ENCODE assay signal across 26 cellular contexts in genomic region chr10:1274098-1274745, GRCh38.
DNase-seq lines count a peak whose midpoint lies in the region; FAIRE-seq and TF ChIP-seq lines count a peak whose summit lies in the region.
"Had no signal": no experiment of that assay in that cellular context is flagged by ENCODE, and none has a peak within 500 bp of the region (broad histone marks: within the 10 kb centered on the region; RNA-seq: fewer than 3 reads in every experiment).

No MANE protein-coding gene starts in this region.

- WGBS in endodermal cell (ENCODE audit: insufficient coverage in 1 of 2, insufficient read length in 1 of 2), 2 experiments = 93 to 97% methylated on average over 7 to 15 of the region's 15 CpGs

- H3K27ac Mint-ChIP-seq in endodermal cell = no peak overlapping the region
- H3K27ac Mint-ChIP-seq in nephron progenitor cell = peak overlapping the region; percentile 90
- H3K27ac Mint-ChIP-seq in immature natural killer cell = no peak overlapping the region
- H3K27ac Mint-ChIP-seq: activated naive CD4-positive, alpha-beta T cell treated with anti-CD3 and anti-CD28 coated beads, Interleukin-2, amount 50 U/mL, for 24 hours; activated T-helper 2 cell treated with anti-CD3 and anti-CD28 coated beads, Interferon-gamma antibody, Interleukin-2, Interleukin-4, amounts not matched to agents 10 μg/mL and 5 μg/mL and 100 μg/mL, durations not matched to agents 14 hours and 24 hours and 36 hours had no signal

- no peak overlapping the region for H3K4me3 ChIP-seq in endodermal cell (ENCODE audit: low read length)
- H3K4me3 ChIP-seq: gastroesophageal sphincter, mucosa of descending colon, tibial nerve had no signal

- no peak overlapping the region for H3K27ac ChIP-seq in endodermal cell (ENCODE audit: low read depth, low read length)
- H3K27ac ChIP-seq: gastroesophageal sphincter, tibial nerve had no signal

- H3K36me3 ChIP-seq in endodermal cell (ENCODE audit: control insufficient read depth, insufficient read depth, low read length) = no peaks in the 10 kb centered on the region
- H3K36me3 ChIP-seq: gastroesophageal sphincter, tibial nerve had no signal

- H3K27me3 Mint-ChIP-seq in endodermal cell (ENCODE audit: insufficient read depth) = no peaks in the 10 kb centered on the region
- H3K27me3 Mint-ChIP-seq in nephron progenitor cell (ENCODE audit: low read depth, poor library complexity) = peaks cover 4% of the 10 kb centered on the region
- H3K27me3 Mint-ChIP-seq in immature natural killer cell (ENCODE audit: low read depth in 3 of 3) = peaks cover 0 to 4% (median 3%) of the 10 kb centered on the region in 3 donors
- H3K27me3 Mint-ChIP-seq: activated naive CD4-positive, alpha-beta T cell treated with anti-CD3 and anti-CD28 coated beads, Interleukin-2, amount 50 U/mL, for 24 hours had no signal

- H3K9me3 Mint-ChIP-seq in endodermal cell (peaks cover 5% of the 10 kb centered on the region), nephron progenitor cell (peaks cover 4% of the 10 kb centered on the region), immature natural killer cell (no peaks in the 10 kb centered on the region)
- H3K9me3 Mint-ChIP-seq: activated naive CD4-positive, alpha-beta T cell treated with anti-CD3 and anti-CD28 coated beads, Interleukin-2, amount 50 U/mL, for 24 hours; activated T-helper 2 cell treated with anti-CD3 and anti-CD28 coated beads, Interferon-gamma antibody, Interleukin-2, Interleukin-4, amounts not matched to agents 10 μg/mL and 5 μg/mL and 100 μg/mL, durations not matched to agents 14 hours and 24 hours and 36 hours had no signal

- H3K4me1 Mint-ChIP-seq in endodermal cell (no peaks in the 10 kb centered on the region), nephron progenitor cell (peaks cover 52% of the 10 kb centered on the region), immature natural killer cell (no peaks in the 10 kb centered on the region)
- H3K4me1 Mint-ChIP-seq: activated naive CD4-positive, alpha-beta T cell treated with anti-CD3 and anti-CD28 coated beads, Interleukin-2, amount 50 U/mL, for 24 hours had no signal

- DNase-seq in RCC 7860 (ENCODE audit: low spot score) (peak; percentile 6), endodermal cell (peak; percentile 43), nephron progenitor cell (peak; percentile 27), superior temporal gyrus (ENCODE audit: extremely low spot score) (peak; percentile 30), NCI-H1930 (lab: John Stamatoyannopoulos, UW) (no peak), immature natural killer cell (no peak), NCI-H1417 treated with DMSO at 0.1 percent for 48 hours (lab: John Stamatoyannopoulos, UW) (no peak), germinal center (ENCODE audit: low spot score) (no peak)
- DNase-seq: activated CD4-positive, alpha-beta T cell treated with anti-CD3 and anti-CD28 coated beads, Interleukin-2, amount 50 U/mL, for 48 hours; C1 segment of cervical spinal cord; COR-L47; DND-41; KBM-7; MM.1S; mucosa of descending colon; NCI-H1417; NCI-H2081 treated with DMSO at 0.1 percent for 48 hours; NCI-H345; stimulated activated naive CD4-positive, alpha-beta T cell treated with Interleukin-2 at 50 U/mL for 16 hours had no signal

- H3K4me1 ChIP-seq in endodermal cell (ENCODE audit: control insufficient read depth, insufficient read depth, low read length) = no peaks in the 10 kb centered on the region
- H3K4me1 ChIP-seq: gastroesophageal sphincter, tibial nerve had no signal

- H3K4me3 Mint-ChIP-seq in endodermal cell = no peak overlapping the region
- H3K4me3 Mint-ChIP-seq in nephron progenitor cell = peak overlapping the region; percentile 50
- no peak overlapping the region for H3K4me3 Mint-ChIP-seq in immature natural killer cell
- H3K4me3 Mint-ChIP-seq: activated naive CD4-positive, alpha-beta T cell treated with anti-CD3 and anti-CD28 coated beads, Interleukin-2, amount 50 U/mL, for 24 hours had no signal

- no peak overlapping the region for H3K9ac ChIP-seq in endodermal cell (ENCODE audit: extremely low read depth, low read length, poor library complexity, severe bottlenecking)

- no peak for FAIRE-seq in RCC 7860 (lab: Jason Lieb, UNC)
- FAIRE-seq: GM18507, H54, islet of Langerhans had no signal

- H3K36me3 Mint-ChIP-seq in endodermal cell (ENCODE audit: low read depth) (no peaks in the 10 kb centered on the region), nephron progenitor cell (ENCODE audit: low read depth) (no peaks in the 10 kb centered on the region), immature natural killer cell (no peaks in the 10 kb centered on the region)
- H3K36me3 Mint-ChIP-seq: activated naive CD4-positive, alpha-beta T cell treated with anti-CD3 and anti-CD28 coated beads, Interleukin-2, amount 50 U/mL, for 24 hours had no signal

- no peak for TF ChIP-seq CTCF in endodermal cell (conservative IDR thresholded peaks at IDR 0.05)
- TF ChIP-seq CTCF in nephron progenitor cell (IDR thresholded peaks at IDR 0.05) = no peak

- H3K27me3 ChIP-seq in endodermal cell (ENCODE audit: control insufficient read depth, insufficient read depth, low read length, poor library complexity, severe bottlenecking) = no peaks in the 10 kb centered on the region
- H3K27me3 ChIP-seq: tibial nerve had no signal

- no peaks in the 10 kb centered on the region for H3K9me3 ChIP-seq in endodermal cell (ENCODE audit: control insufficient read depth, low read length)
- H3K9me3 ChIP-seq: gastroesophageal sphincter, mucosa of descending colon, tibial nerve had no signal

Comparison
In these comparisons a context has a peak if more than half of its experiments do, and no peak if none do; other contexts are left out.
1. DNase-seq: peak in RCC 7860 (single experiment), endodermal cell (single experiment), nephron progenitor cell (single experiment) and superior temporal gyrus (single experiment); none in NCI-H1930 (0 of 2), immature natural killer cell (0 of 3), NCI-H1417 treated with DMSO at 0.1 percent for 48 hours (single experiment) and germinal center (single experiment).